Comparison of ENCODE assay signal across 14 cellular contexts in the genomic region with DNA sequence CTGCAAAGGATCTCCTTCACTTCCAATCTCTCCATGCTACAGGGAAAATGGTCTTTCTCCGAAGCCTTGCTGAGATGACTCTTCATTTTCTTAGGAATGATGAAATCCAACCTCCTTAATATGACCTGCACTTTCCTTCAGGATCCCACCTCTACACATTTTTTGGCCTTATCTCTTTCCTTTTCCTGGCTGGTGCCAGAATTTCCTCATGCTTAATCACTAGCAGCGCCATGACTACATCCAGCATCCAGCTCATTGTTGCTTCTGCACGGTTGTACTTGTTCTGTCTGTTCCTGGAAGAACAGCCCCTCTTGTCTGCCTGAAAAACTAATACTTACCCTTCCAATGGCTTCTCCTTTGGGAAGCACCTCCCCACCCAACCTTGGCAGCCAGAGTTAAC.
DNase-seq lines count a peak whose midpoint lies in the region; ATAC-seq and TF ChIP-seq lines count a peak whose summit lies in the region.
"Had no signal": no experiment of that assay in that cellular context is flagged by ENCODE, and none has a peak within 500 bp of the region (broad histone marks: within the 10 kb centered on the region; RNA-seq: fewer than 3 reads in every experiment).

No MANE protein-coding gene starts in this region.

- peaks cover 0 to 2% (median 0%) of the 10 kb centered on the region in 5 experiments for H3K9me3 Mint-ChIP-seq in brain
- H3K9me3 Mint-ChIP-seq: HFFc6 had no signal

- H3K14ac ChIP-seq in trophoblast cell (ENCODE audit: low read length), result no peak overlapping the region

- H4K91ac ChIP-seq in trophoblast cell (ENCODE audit: low read depth, low read length), result no peak overlapping the region

- ATAC-seq in HG03432 (IDR thresholded peaks at IDR 0.05; ENCODE audit: unreplicated experiment) (no peak), GM21381 (IDR thresholded peaks at IDR 0.05; ENCODE audit: unreplicated experiment) (no peak)
- ATAC-seq: GM12878 had no signal

- H2BK5ac ChIP-seq in trophoblast cell (ENCODE audit: low read depth, low read length, poor library complexity), result no peak overlapping the region

- H3K9ac ChIP-seq in SK-N-MC (ENCODE audit: insufficient read length), result no peak overlapping the region
- no peak overlapping the region for H3K9ac ChIP-seq in trophoblast cell (ENCODE audit: low read length)
- H3K9ac ChIP-seq: BLaER1 had no signal

- no CpG with 5 or more reads among the region's 3 CpGs for WGBS in trophoblast cell (ENCODE audit: extremely low coverage, insufficient coverage, insufficient read length)

- no peak for TF ChIP-seq CTCF in brain (conservative IDR thresholded peaks at IDR 0.05)
- no peak for TF ChIP-seq CTCF in epithelial cell of esophagus (IDR thresholded peaks at IDR 0.05; ENCODE audit: insufficient read depth, low read depth, low read length, missing control alignments)

- DNase-seq in SK-N-MC (ENCODE audit: low read depth, low spot score), result no peak
- DNase-seq in epithelial cell of esophagus (ENCODE audit: low read depth), result peak; percentile 13
- DNase-seq in trophoblast cell, result peak; percentile 3 to 29
- DNase-seq in pons (ENCODE audit: low spot score), result no peak
- DNase-seq: AML-193, GOT3, HCEC 1CT, HFFc6 had no signal

- H3K79me2 ChIP-seq in trophoblast cell (ENCODE audit: control insufficient read depth, insufficient read depth, low read length, poor library complexity), result no peaks in the 10 kb centered on the region

- peak overlapping the region in 4 of 5 experiments; percentile 2 to 79 (median 51) for H3K27ac Mint-ChIP-seq in brain
- H3K27ac Mint-ChIP-seq: HFFc6 had no signal

- H3K4me3 ChIP-seq in SK-N-MC (no peak overlapping the region), epithelial cell of esophagus (ENCODE audit: low read length) (no peak overlapping the region), trophoblast cell (ENCODE audit: low read depth, low read length) (no peak overlapping the region)
- H3K4me3 ChIP-seq: BLaER1, GM12878 had no signal

- no peak overlapping the region for H3K4me2 ChIP-seq in trophoblast cell (ENCODE audit: low read length)
- H3K4me2 ChIP-seq: BLaER1 had no signal

- no peak overlapping the region for H3K18ac ChIP-seq in trophoblast cell (ENCODE audit: low read length)

- H3K9me3 ChIP-seq in SK-N-MC (ENCODE audit: low read depth, low read length), result no peaks in the 10 kb centered on the region
- no peaks in the 10 kb centered on the region for H3K9me3 ChIP-seq in trophoblast cell (ENCODE audit: insufficient read depth, low read depth, low read length)
- H3K9me3 ChIP-seq: BLaER1 had no signal

- no peaks in the 10 kb centered on the region for H3K27me3 Mint-ChIP-seq in brain

- no peak overlapping the region for H3K23ac ChIP-seq in trophoblast cell (ENCODE audit: low read length)

- H2AK5ac ChIP-seq in trophoblast cell (ENCODE audit: low read length), result no peak overlapping the region

- H2BK12ac ChIP-seq in trophoblast cell (ENCODE audit: low read length), result no peak overlapping the region

- no peak overlapping the region for H3K4ac ChIP-seq in trophoblast cell (ENCODE audit: low read depth, low read length)

- H3K36me3 Mint-ChIP-seq in brain, result no peaks in the 10 kb centered on the region

- no peaks in the 10 kb centered on the region for H3K79me1 ChIP-seq in trophoblast cell (ENCODE audit: low read length)

- no peaks in the 10 kb centered on the region for H3K27me3 ChIP-seq in trophoblast cell (ENCODE audit: insufficient read depth, low read length)
- H3K27me3 ChIP-seq: BLaER1 had no signal

- H3K27ac ChIP-seq in SK-N-MC, result peak overlapping the region; percentile 69
- no peak overlapping the region for H3K27ac ChIP-seq in trophoblast cell (ENCODE audit: low read depth, low read length)
- H3K27ac ChIP-seq: BLaER1, HL-60 had no signal

- H4K12ac ChIP-seq in trophoblast cell (ENCODE audit: low read depth, low read length), result no peak overlapping the region

- no peak overlapping the region for H3K4me3 Mint-ChIP-seq in brain
- H3K4me3 Mint-ChIP-seq: HFFc6 had no signal

- H3K36me3 ChIP-seq in SK-N-MC (ENCODE audit: insufficient read depth, low read length) (peaks cover 16% of the 10 kb centered on the region), trophoblast cell (ENCODE audit: control insufficient read depth in 1 of 2, insufficient read depth in 2 of 2, low read length in 2 of 2) (no peaks in the 10 kb centered on the region)
- H3K36me3 ChIP-seq: BLaER1 had no signal

- no peak overlapping the region for H2AFZ ChIP-seq in trophoblast cell (ENCODE audit: insufficient read depth, low read length, poor library complexity)

- no peaks in the 10 kb centered on the region for H3K4me1 Mint-ChIP-seq in brain

- H2BK120ac ChIP-seq in trophoblast cell (ENCODE audit: insufficient read depth, low read length, poor library complexity), result no peak overlapping the region

- peaks cover 3% of the 10 kb centered on the region in 2 experiments for H3K4me1 ChIP-seq in trophoblast cell (ENCODE audit: control insufficient read depth in 1 of 2, insufficient read depth in 2 of 2, low read length in 2 of 2)
- H3K4me1 ChIP-seq: BLaER1 had no signal

- H4K8ac ChIP-seq in trophoblast cell (ENCODE audit: low read depth, low read length), result no peak overlapping the region

Comparison
In these comparisons a context has a peak if more than half of its experiments do, and no peak if none do; other contexts are left out.
1. DNase-seq: peak in epithelial cell of esophagus (single experiment) and trophoblast cell (2 of 2); none in SK-N-MC (single experiment) and pons (single experiment).